In the genomic region with DNA sequence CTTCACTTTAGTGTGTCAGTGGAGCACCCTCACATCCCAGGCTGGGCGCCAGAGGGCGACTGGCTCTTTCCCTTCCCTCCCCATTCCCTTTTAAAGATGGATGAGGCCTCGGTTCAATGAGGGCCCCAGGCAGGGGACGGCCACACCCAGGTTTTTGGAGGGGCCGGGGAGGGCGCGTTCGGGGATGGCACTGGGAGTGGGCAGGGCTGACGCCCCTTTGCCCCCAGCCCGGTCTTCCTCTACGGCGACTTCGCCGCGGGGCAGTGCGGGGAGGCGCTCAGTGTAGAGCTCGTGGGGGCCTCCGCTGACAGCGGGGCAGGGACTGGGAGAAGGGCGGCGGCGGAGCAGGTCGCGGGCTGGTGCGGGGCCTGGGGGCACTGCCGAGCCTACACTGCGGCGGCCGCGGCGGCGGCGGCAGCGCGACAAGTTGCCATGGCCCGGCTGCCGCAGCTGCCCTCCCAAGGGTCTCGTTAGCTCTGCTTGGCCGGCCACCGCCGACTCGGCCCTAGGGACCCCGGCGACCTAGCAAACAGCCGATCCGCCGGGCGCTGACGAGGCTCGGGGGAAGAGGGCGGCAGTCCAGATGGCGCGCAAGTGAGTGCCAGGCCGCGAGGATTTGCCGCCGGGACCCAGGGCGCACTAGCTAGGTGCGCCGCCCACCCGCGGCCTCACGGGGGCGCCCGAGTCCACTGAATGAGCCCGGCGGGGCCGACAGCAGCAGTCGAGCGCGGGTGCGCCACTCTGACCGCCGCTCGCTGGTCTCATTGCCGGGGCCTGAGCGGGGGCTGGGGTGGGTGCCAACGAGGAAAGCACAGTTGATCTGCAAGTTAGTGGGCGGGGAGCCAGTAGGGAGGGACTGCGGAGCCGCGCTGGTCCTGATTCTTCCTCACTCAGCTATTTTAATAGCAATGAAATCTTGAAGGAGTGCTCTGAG, we compare ENCODE assay signal across 8 cellular contexts.
DNase-seq lines count a peak whose midpoint lies in the region; ATAC-seq, FAIRE-seq and TF ChIP-seq lines count a peak whose summit lies in the region.

No MANE protein-coding gene starts in this region.

- no peak for FAIRE-seq in D721Med (lab: Jason Lieb, UNC)
- peak; percentile 85 for FAIRE-seq in HTR-8/SVneo (lab: Jason Lieb, UNC)

- peak overlapping the region; percentile 47; the same call in 1 of the 2 replicates for H2AFZ ChIP-seq in OCI-LY3 (ENCODE audit: low read depth, low read length)

- H3K36me3 ChIP-seq in OCI-LY3 (replicated peaks; ENCODE audit: low read depth, low read length): no peaks in the 10 kb centered on the region
- H3K36me3 ChIP-seq in esophagus (ENCODE audit: control insufficient read depth in 2 of 2, insufficient read depth in 2 of 2, low read length in 1 of 2): no peaks in the 10 kb centered on the region
- no peaks in the 10 kb centered on the region for H3K36me3 ChIP-seq in mucosa of rectum (ENCODE audit: control insufficient read depth in 2 of 2, insufficient read depth in 2 of 2, low read length in 2 of 2)

- H3K27me3 ChIP-seq in OCI-LY3 (ENCODE audit: low read depth, low read length): no peaks in the 10 kb centered on the region
- H3K27me3 ChIP-seq in esophagus (ENCODE audit: control insufficient read depth in 1 of 2, insufficient read depth in 2 of 2, low read length in 2 of 2): no peaks in the 10 kb centered on the region
- H3K27me3 ChIP-seq in mucosa of rectum (ENCODE audit: control insufficient read depth in 2 of 2, insufficient read depth in 2 of 2, low read length in 2 of 2): no peaks in the 10 kb centered on the region

- H3K27ac ChIP-seq in OCI-LY3 (ENCODE audit: low read length): no peak overlapping the region
- peak overlapping the region in 1 of 2 donors; percentile 43 for H3K27ac ChIP-seq in esophagus (ENCODE audit: low read depth in 2 of 2, low read length in 1 of 2)
- H3K27ac ChIP-seq in mucosa of rectum (ENCODE audit: low read depth in 2 of 2, low read length in 2 of 2): no peak overlapping the region

- DNase-seq in D721Med (ENCODE audit: insufficient read length, low spot score) (peak; percentile 31), HTR-8/SVneo (ENCODE audit: insufficient read length, low spot score) (peak; percentile 81), activated T-cell treated with anti-CD3 and anti-CD28 coated beads for 48 hours (ENCODE audit: low read depth) (peak; percentile 85)
- peak; percentile 70 to 71 for DNase-seq in stimulated activated CD8-positive, alpha-beta memory T cell treated with anti-CD3 and anti-CD28 coated beads, Interleukin-4, amount 100 ng/mL, for 1 hour (ENCODE audit: low read depth in 2 of 2, low spot score in 1 of 2)

- H3K4me3 ChIP-seq in OCI-LY3 (ENCODE audit: low read length) (peak overlapping the region; percentile 72), esophagus (ENCODE audit: low read depth in 1 of 2, low read length in 2 of 2) (peak overlapping the region; percentile 54 to 57), mucosa of rectum (ENCODE audit: low read length in 2 of 2) (peak overlapping the region; percentile 63 to 68)

- H3K9me3 ChIP-seq in OCI-LY3 (ENCODE audit: insufficient read depth, low read length) (no peaks in the 10 kb centered on the region), esophagus (ENCODE audit: control insufficient read depth in 2 of 2, insufficient read depth in 1 of 2, low read depth in 1 of 2, low read length in 1 of 2) (no peaks in the 10 kb centered on the region), mucosa of rectum (ENCODE audit: control insufficient read depth in 2 of 2, low read length in 2 of 2) (no peaks in the 10 kb centered on the region)

- H3K9ac ChIP-seq in OCI-LY3 (ENCODE audit: low read length) (peak overlapping the region; percentile 56; the same call in 1 of the 2 replicates), mucosa of rectum (ENCODE audit: low read depth in 1 of 2, low read length in 2 of 2) (peak overlapping the region in 1 of 2 donors; percentile 66)

- H4K20me1 ChIP-seq in OCI-LY3 (ENCODE audit: insufficient read depth, low read length): no peaks in the 10 kb centered on the region

- WGBS in esophagus, 2 donors: 0 to 1% methylated on average over 78 to 83 of the region's 83 CpGs

- 0 out of 2 replicates have a peak, but pooled peaks cover 4% of the 10 kb centered on the region for H3K4me1 ChIP-seq in OCI-LY3 (ENCODE audit: low read length)
- H3K4me1 ChIP-seq in esophagus (ENCODE audit: control insufficient read depth in 2 of 2, insufficient read depth in 2 of 2, low read length in 1 of 2): peaks cover 2 to 8% of the 10 kb centered on the region in 2 donors
- peaks cover 4% of the 10 kb centered on the region in 2 donors for H3K4me1 ChIP-seq in mucosa of rectum (ENCODE audit: control insufficient read depth in 2 of 2, insufficient read depth in 2 of 2, low read length in 2 of 2)

- ATAC-seq in GM21423 (IDR thresholded peaks at IDR 0.05; ENCODE audit: unreplicated experiment): peak; percentile 93

- H3K79me2 ChIP-seq in OCI-LY3 (ENCODE audit: low read length): no peaks in the 10 kb centered on the region

- TF ChIP-seq CTCF in D721Med (IDR thresholded peaks at IDR 0.05; ENCODE audit: insufficient read depth, missing control alignments) (peak; percentile 83), OCI-LY3 (IDR thresholded peaks at IDR 0.05; ENCODE audit: low read depth, low read length) (peak; percentile 90)

- H3K4me2 ChIP-seq in OCI-LY3 (ENCODE audit: low read length): peak overlapping the region; percentile 79

Comparison
In these comparisons a context has a peak if more than half of its experiments do, and no peak if none do; other contexts are left out.
1. DNase-seq: peak in every context shown above with its lines; median percentile 85 in activated T-cell treated with anti-CD3 and anti-CD28 coated beads for 48 hours; 81 in HTR-8/SVneo; 70 in stimulated activated CD8-positive, alpha-beta memory T cell treated with anti-CD3 and anti-CD28 coated beads, Interleukin-4, amount 100 ng/mL, for 1 hour; 31 in D721Med.